ENCODE assay signal across 10 cellular contexts in genomic region chrX:75154871-75155270, GRCh38. TPM values are rescaled to one million over a fixed set of nuclear protein-coding genes. Genes with fewer than 3 reads are reported as not detected.
DNase-seq lines count a peak whose midpoint lies in the region; ATAC-seq and TF ChIP-seq lines count a peak whose summit lies in the region.
"Had no signal": no experiment of that assay in that cellular context is flagged by ENCODE, and none has a peak within 500 bp of the region (broad histone marks: within the 10 kb centered on the region; RNA-seq: fewer than 3 reads in every experiment).

No MANE protein-coding gene starts in this region.

- no peak for TF ChIP-seq CTCF in progenitor cell of endocrine pancreas (IDR thresholded peaks at IDR 0.05; ENCODE audit: unreplicated experiment)

- H3K4me3 ChIP-seq in NT2/D1 (ENCODE audit: insufficient read length, low read depth) = peak overlapping the region; percentile 10

- peaks cover 51% of the 10 kb centered on the region for H3K4me1 Mint-ChIP-seq in activated CD4-positive, alpha-beta T cell treated with anti-CD3 and anti-CD28 coated beads for 36 hours
- H3K4me1 Mint-ChIP-seq in effector memory CD8-positive, alpha-beta T cell (ENCODE audit: low read depth in 2 of 2) = peaks cover 22 to 24% of the 10 kb centered on the region in 2 donors
- peaks cover 11% of the 10 kb centered on the region for H3K4me1 Mint-ChIP-seq in progenitor cell of endocrine pancreas (ENCODE audit: low read depth)

- H3K36me3 Mint-ChIP-seq in activated CD4-positive, alpha-beta T cell treated with anti-CD3 and anti-CD28 coated beads for 36 hours (ENCODE audit: low read depth) = peaks cover 7% of the 10 kb centered on the region
- peaks cover 16% of the 10 kb centered on the region for H3K36me3 Mint-ChIP-seq in effector memory CD8-positive, alpha-beta T cell (ENCODE audit: insufficient read depth)
- H3K36me3 Mint-ChIP-seq in progenitor cell of endocrine pancreas (ENCODE audit: insufficient read depth) = no peaks in the 10 kb centered on the region

- intact Hi-C loops in activated CD4-positive, alpha-beta T cell treated with anti-CD3 and anti-CD28 coated beads for 36 hours (cut with DNase I, micrococcal nuclease) = loop anchor here (5.0 to 10.0 kb wide), 7 partner anchors 93 to 1280 kb away; partner anchors contain the start of genes RLIM (in 1 of the 2) and UPRT (in 1 of the 2)

- CTCF ChIA-PET in activated CD4-positive, alpha-beta T cell treated with anti-CD3 and anti-CD28 coated beads for 36 hours (lab: Charles Lee) = no interaction called here

- no peaks in the 10 kb centered on the region for H3K9me3 Mint-ChIP-seq in activated CD4-positive, alpha-beta T cell treated with anti-CD3 and anti-CD28 coated beads for 36 hours (ENCODE audit: low read depth)
- H3K9me3 Mint-ChIP-seq in effector memory CD8-positive, alpha-beta T cell = no peaks in the 10 kb centered on the region
- peaks cover 16% of the 10 kb centered on the region for H3K9me3 Mint-ChIP-seq in progenitor cell of endocrine pancreas (ENCODE audit: low read depth)

- peak overlapping the region; percentile 47 for H3K27ac Mint-ChIP-seq in activated CD4-positive, alpha-beta T cell treated with anti-CD3 and anti-CD28 coated beads for 36 hours
- no peak overlapping the region for H3K27ac Mint-ChIP-seq in effector memory CD8-positive, alpha-beta T cell
- no peak overlapping the region for H3K27ac Mint-ChIP-seq in progenitor cell of endocrine pancreas

- H3K4me1 ChIP-seq in NT2/D1 (ENCODE audit: insufficient read depth, insufficient read length) = no peaks in the 10 kb centered on the region

- H3K9me3 ChIP-seq in NT2/D1 (ENCODE audit: insufficient read depth, low read length) = no peaks in the 10 kb centered on the region

- no peaks in the 10 kb centered on the region for H3K27me3 ChIP-seq in NT2/D1 (ENCODE audit: insufficient read depth, insufficient read length)

- POLR2A ChIA-PET in activated CD4-positive, alpha-beta T cell treated with anti-CD3 and anti-CD28 coated beads for 36 hours (lab: Charles Lee) = no interaction called here

- no peak for DNase-seq in activated CD4-positive, alpha-beta T cell treated with anti-CD3 and anti-CD28 coated beads for 36 hours
- DNase-seq in activated CD4-positive, alpha-beta T cell treated with anti-CD3 and anti-CD28 coated beads for 1 hour = no peak
- DNase-seq in NT2/D1 (ENCODE audit: low read depth, low spot score) (no peak), progenitor cell of endocrine pancreas (ENCODE audit: low spot score, unreplicated experiment) (no peak), NAMALWA (ENCODE audit: low spot score) (no peak)
- no peak for DNase-seq in effector memory CD8-positive, alpha-beta T cell
- DNase-seq: activated CD8-positive, alpha-beta memory T cell treated with anti-CD3 and anti-CD28 coated beads, Interleukin-2, amount 50 U/mL, for 4 hours; NCI-H1092 had no signal

- no peaks in the 10 kb centered on the region for H3K27me3 Mint-ChIP-seq in activated CD4-positive, alpha-beta T cell treated with anti-CD3 and anti-CD28 coated beads for 36 hours
- H3K27me3 Mint-ChIP-seq in effector memory CD8-positive, alpha-beta T cell = no peaks in the 10 kb centered on the region
- no peaks in the 10 kb centered on the region for H3K27me3 Mint-ChIP-seq in progenitor cell of endocrine pancreas

- peak overlapping the region; percentile 83 for H3K4me3 Mint-ChIP-seq in activated CD4-positive, alpha-beta T cell treated with anti-CD3 and anti-CD28 coated beads for 36 hours
- peak overlapping the region; percentile 97 to 99 for H3K4me3 Mint-ChIP-seq in effector memory CD8-positive, alpha-beta T cell
- peak overlapping the region; percentile 89 for H3K4me3 Mint-ChIP-seq in progenitor cell of endocrine pancreas (ENCODE audit: low read depth)

- H3K9ac ChIP-seq in NT2/D1 (ENCODE audit: insufficient read length, low read depth) = no peak overlapping the region

- H3K36me3 ChIP-seq in NT2/D1 (ENCODE audit: insufficient read depth, insufficient read length, low read length) = peaks cover 10% of the 10 kb centered on the region

- ATAC-seq in activated CD4-positive, alpha-beta T cell treated with anti-CD3 and anti-CD28 coated beads for 36 hours = no peak
- no peak for ATAC-seq in effector memory CD8-positive, alpha-beta T cell (replicated peaks)
- ATAC-seq in GM19467 (IDR thresholded peaks at IDR 0.05; ENCODE audit: unreplicated experiment) (no peak), HG02571 (IDR thresholded peaks at IDR 0.05; ENCODE audit: unreplicated experiment) (no peak)

RNA-seq across cellular contexts. Expression of gene ABCB7, which starts 1.2 kb away (rescaled TPM):
- 10 to 100 TPM; 52.6 to 54.5 TPM for total RNA-seq in activated CD4-positive, alpha-beta T cell treated with anti-CD3 and anti-CD28 coated beads for 36 hours
- 37.0 and 40.0 TPM in 2 replicates for total RNA-seq in progenitor cell of endocrine pancreas
